23 cellular contexts compared by ENCODE assay signal in the genomic region with DNA sequence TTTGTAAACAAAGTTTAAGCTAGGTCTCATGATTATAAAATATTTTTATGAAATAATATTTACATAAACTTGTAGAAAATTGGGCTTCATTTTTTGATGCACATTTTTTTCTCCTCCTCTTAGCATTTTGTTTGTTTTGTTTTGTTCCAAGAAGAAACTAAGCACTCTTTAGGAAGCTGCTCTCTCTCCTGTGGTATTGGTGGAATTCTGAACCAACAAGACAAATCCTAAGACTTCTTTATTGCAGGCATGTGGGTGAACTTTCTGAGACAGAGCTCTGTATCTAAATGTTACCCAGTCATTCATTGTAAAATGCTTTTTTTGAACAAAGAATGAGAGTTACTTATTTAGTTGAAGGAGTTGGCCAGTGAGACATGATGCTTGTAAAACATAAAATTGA. TPM values are rescaled to one million over a fixed set of nuclear protein-coding genes. Genes with fewer than 3 reads are reported as not detected.
A peak's percentile ranks its signal among the peaks of the same experiment; 100 is the strongest.
DNase-seq lines count a peak whose midpoint lies in the region; ATAC-seq and TF ChIP-seq lines count a peak whose summit lies in the region.
"Had no signal": no experiment of that assay in that cellular context is flagged by ENCODE, and none has a peak within 500 bp of the region (broad histone marks: within the 10 kb centered on the region; RNA-seq: fewer than 3 reads in every experiment).

No MANE protein-coding gene starts in this region.

- H3K79me2 ChIP-seq in fibroblast of lung (ENCODE audit: control insufficient read depth, insufficient read depth, low read length) (peaks cover 81% of the 10 kb centered on the region), OCI-LY7 (ENCODE audit: insufficient read depth, low read depth, low read length) (no peaks in the 10 kb centered on the region)

- POLR2A ChIA-PET in WTC11 (lab: Charles Lee), result no interaction called here
- POLR2A ChIA-PET in OCI-LY7 (lab: Charles Lee), result interaction anchor here (1.1 kb wide), 1 partner anchor 201 kb away, joined by 3 read pairs; no protein-coding TSS in a partner anchor

- CTCF ChIA-PET in WTC11 (lab: Charles Lee), result interaction anchor here (0.7 to 1.4 kb wide), 8 partner anchors 9 to 342 kb away, joined by 3 to 5 read pairs (median 4); a partner anchor contains a TSS
- CTCF ChIA-PET in OCI-LY7 (lab: Charles Lee; ENCODE audit: unreplicated experiment), result interaction anchor here (0.5 kb wide), 1 partner anchor 106 kb away, joined by 3 read pairs; no protein-coding TSS in a partner anchor
- CTCF ChIA-PET in activated naive CD4-positive, alpha-beta T cell treated with anti-CD3 and anti-CD28 coated beads, Interleukin-2, amount 10 ng/mL, durations not matched to agents 7 days and 5 days (lab: Charles Lee), result interaction anchor here (1.1 to 4.7 kb wide), 3 partner anchors 20 to 1227 kb away, joined by 4 to 23 read pairs (median 4); no protein-coding TSS in a partner anchor

- H3K27me3 ChIP-seq in fibroblast of lung (ENCODE audit: control insufficient read depth, insufficient read depth, low read length), result no peaks in the 10 kb centered on the region
- H3K27me3 ChIP-seq: heart right ventricle had no signal

- H3K27ac Mint-ChIP-seq in WTC11 (peak overlapping the region; percentile 65), osteocyte (ENCODE audit: unreplicated experiment) (peak overlapping the region; percentile 89)
- no peak overlapping the region for H3K27ac Mint-ChIP-seq in activated naive CD4-positive, alpha-beta T cell treated with anti-CD3 and anti-CD28 coated beads, Interleukin-2, amount 10 ng/mL, durations not matched to agents 7 days and 5 days
- H3K27ac Mint-ChIP-seq: CD14-positive monocyte; natural killer cell treated with Interleukin-12 subunit alpha and Interleukin-12 subunit beta and Interleukin-15 and Interleukin-18, amount 100 ng/mL, for 72 hours had no signal

- H3K27ac ChIP-seq in fibroblast of lung (ENCODE audit: insufficient read depth, low read length) (peak overlapping the region; percentile 63), OCI-LY7 (ENCODE audit: low read depth, low read length, poor library complexity, severe bottlenecking) (no peak overlapping the region)
- H3K27ac ChIP-seq: heart right ventricle had no signal

- intact Hi-C loops in OCI-LY7 (cut with micrococcal nuclease; ENCODE audit: unreplicated experiment), result no loop called here

- no peaks in the 10 kb centered on the region for H4K20me1 ChIP-seq in fibroblast of lung (ENCODE audit: control insufficient read depth, extremely low read depth, insufficient read depth, low read length)
- no peaks in the 10 kb centered on the region for H4K20me1 ChIP-seq in OCI-LY7 (ENCODE audit: insufficient read depth, low read length)

- no peaks in the 10 kb centered on the region for H3K9me2 ChIP-seq in OCI-LY7 (ENCODE audit: insufficient read depth, low read length)

- H2AFZ ChIP-seq in fibroblast of lung (ENCODE audit: low read length) (no peak overlapping the region), OCI-LY7 (ENCODE audit: low read length) (no peak overlapping the region)

- H3K4me1 ChIP-seq in fibroblast of lung (ENCODE audit: control insufficient read depth, extremely low read depth, insufficient read depth, low read length) (peaks cover 8% of the 10 kb centered on the region), OCI-LY7 (ENCODE audit: insufficient read depth, low read length, poor library complexity, severe bottlenecking) (no peaks in the 10 kb centered on the region)
- H3K4me1 ChIP-seq: heart right ventricle had no signal

- no peaks in the 10 kb centered on the region for H3K36me3 ChIP-seq in fibroblast of lung (ENCODE audit: control insufficient read depth, insufficient read depth, low read length)
- H3K36me3 ChIP-seq in OCI-LY7 (ENCODE audit: insufficient read depth, low read length), result no peaks in the 10 kb centered on the region
- H3K36me3 ChIP-seq: heart right ventricle had no signal

- no peak; the same call in 1 of the 2 replicates for ATAC-seq in WTC11
- ATAC-seq: esophagus mucosa; heart right ventricle; K562; natural killer cell treated with Interleukin-12 subunit alpha and Interleukin-12 subunit beta and Interleukin-15 and Interleukin-18, amount 100 ng/mL, for 72 hours had no signal

- H3K27me3 Mint-ChIP-seq in WTC11 (ENCODE audit: low read depth) (no peaks in the 10 kb centered on the region), osteocyte (ENCODE audit: unreplicated experiment) (no peaks in the 10 kb centered on the region)
- no peaks in the 10 kb centered on the region for H3K27me3 Mint-ChIP-seq in activated naive CD4-positive, alpha-beta T cell treated with anti-CD3 and anti-CD28 coated beads, Interleukin-2, amount 10 ng/mL, durations not matched to agents 7 days and 5 days
- H3K27me3 Mint-ChIP-seq: natural killer cell treated with Interleukin-12 subunit alpha and Interleukin-12 subunit beta and Interleukin-15 and Interleukin-18, amount 100 ng/mL, for 72 hours had no signal

- DNase-seq in EH (ENCODE audit: low read depth), result peak; percentile 67
- DNase-seq in WTC11 (ENCODE audit: low spot score), result no peak
- DNase-seq in fibroblast of lung (ENCODE audit: low read depth in 2 of 2), result peak in 1 of 2 donors; percentile 28
- DNase-seq in osteocyte (ENCODE audit: extremely low spot score, unreplicated experiment), result no peak
- DNase-seq in NCI-H526 (lab: John Stamatoyannopoulos, UW), result no peak
- DNase-seq in OCI-LY7 (ENCODE audit: low spot score), result no peak
- DNase-seq in activated naive CD4-positive, alpha-beta T cell treated with anti-CD3 and anti-CD28 coated beads, Interleukin-2, amount 10 ng/mL, durations not matched to agents 7 days and 5 days, result no peak
- DNase-seq in A172 (ENCODE audit: low spot score), result no peak
- DNase-seq: ACHN; central memory CD4-positive, alpha-beta T cell; DMS153; effector CD4-positive, alpha-beta T cell; heart right ventricle; MV-4-11; NCI-H2029; NCI-H446; NK-92 treated with Interleukin-12 subunit alpha and Interleukin-12 subunit beta, amount 100 ng/mL, for 24 hours; stimulated activated CD4-positive, alpha-beta T cell treated with anti-CD3 and anti-CD28 coated beads, Interleukin-4, amount 100 ng/mL, for 24 hours had no signal

- peaks cover 6% of the 10 kb centered on the region; the same call in 1 of the 2 replicates for H3K36me3 Mint-ChIP-seq in WTC11
- H3K36me3 Mint-ChIP-seq in osteocyte (ENCODE audit: unreplicated experiment), result peaks cover 12% of the 10 kb centered on the region
- H3K36me3 Mint-ChIP-seq in activated naive CD4-positive, alpha-beta T cell treated with anti-CD3 and anti-CD28 coated beads, Interleukin-2, amount 10 ng/mL, durations not matched to agents 7 days and 5 days, result no peaks in the 10 kb centered on the region
- H3K36me3 Mint-ChIP-seq: CD14-positive monocyte; natural killer cell treated with Interleukin-12 subunit alpha and Interleukin-12 subunit beta and Interleukin-15 and Interleukin-18, amount 100 ng/mL, for 72 hours had no signal

- H3K4me3 Mint-ChIP-seq in WTC11 (no peak overlapping the region), osteocyte (ENCODE audit: unreplicated experiment) (peak overlapping the region; percentile 66)
- no peak overlapping the region for H3K4me3 Mint-ChIP-seq in activated naive CD4-positive, alpha-beta T cell treated with anti-CD3 and anti-CD28 coated beads, Interleukin-2, amount 10 ng/mL, durations not matched to agents 7 days and 5 days
- H3K4me3 Mint-ChIP-seq: natural killer cell treated with Interleukin-12 subunit alpha and Interleukin-12 subunit beta and Interleukin-15 and Interleukin-18, amount 100 ng/mL, for 72 hours had no signal

- TF ChIP-seq CTCF in WTC11 (IDR thresholded peaks at IDR 0.05) (no peak), fibroblast of lung (conservative IDR thresholded peaks at IDR 0.05 in 1 of 2, IDR thresholded peaks at IDR 0.05 in 1 of 2; ENCODE audit: low read depth in 1 of 2, low read length in 2 of 2) (no peak), osteocyte (IDR thresholded peaks at IDR 0.05) (no peak), OCI-LY7 (conservative IDR thresholded peaks at IDR 0.05; ENCODE audit: low read length) (no peak)

- H3K9ac ChIP-seq in fibroblast of lung (ENCODE audit: insufficient read depth, low read length), result no peak overlapping the region

- no TSS peak for BruUV-seq in OCI-LY7 (replicated peaks; lab: Mats Ljungman, UMichigan)

- H3K4me2 ChIP-seq in fibroblast of lung (ENCODE audit: extremely low read depth, insufficient read depth, low read length), result peak overlapping the region; percentile 90
- no peak overlapping the region for H3K4me2 ChIP-seq in OCI-LY7 (ENCODE audit: low read length)

- H3K4me1 Mint-ChIP-seq in WTC11 (peaks cover 25% of the 10 kb centered on the region), osteocyte (ENCODE audit: unreplicated experiment) (peaks cover 70% of the 10 kb centered on the region)
- H3K4me1 Mint-ChIP-seq in activated naive CD4-positive, alpha-beta T cell treated with anti-CD3 and anti-CD28 coated beads, Interleukin-2, amount 10 ng/mL, durations not matched to agents 7 days and 5 days, result no peaks in the 10 kb centered on the region

- H3K9me3 Mint-ChIP-seq in WTC11 (peaks cover 8% of the 10 kb centered on the region), osteocyte (ENCODE audit: unreplicated experiment) (no peaks in the 10 kb centered on the region)
- H3K9me3 Mint-ChIP-seq in activated naive CD4-positive, alpha-beta T cell treated with anti-CD3 and anti-CD28 coated beads, Interleukin-2, amount 10 ng/mL, durations not matched to agents 7 days and 5 days, result no peaks in the 10 kb centered on the region
- H3K9me3 Mint-ChIP-seq: natural killer cell treated with Interleukin-12 subunit alpha and Interleukin-12 subunit beta and Interleukin-15 and Interleukin-18, amount 100 ng/mL, for 72 hours had no signal

- H3K9me3 ChIP-seq in fibroblast of lung (ENCODE audit: control insufficient read depth, insufficient read depth, low read depth, low read length) (no peaks in the 10 kb centered on the region), OCI-LY7 (ENCODE audit: low read length) (no peaks in the 10 kb centered on the region)
- H3K9me3 ChIP-seq: heart right ventricle had no signal

- H3K4me3 ChIP-seq in fibroblast of lung (replicated peaks in 1 of 4; ENCODE audit: control extremely low read depth in 1 of 4, insufficient read depth in 1 of 4, low read depth in 3 of 4, low read length in 4 of 4) (peak overlapping the region in 2 of 4 experiments; percentile 38 to 41), OCI-LY7 (ENCODE audit: low read depth, low read length, poor library complexity, severe bottlenecking) (no peak overlapping the region)
- H3K4me3 ChIP-seq: K562, skin epidermis had no signal

TF ChIP-seq in WTC11, 78 proteins besides CTCF, POLR2A, EP300 and RAD21:
- no peak for TF ChIP-seq ZNF263 (CRISPR knock-in tag; IDR thresholded peaks at IDR 0.05; ENCODE audit: low read depth)

RNA-seq across cellular contexts. Expression of a gene that starts 39.3 kb away (rescaled TPM):
- total RNA-seq in WTC11 (2021) (15.6 to 18.5 TPM (median 17.4 TPM) in 3 replicates), fibroblast of lung (75.5 and 226 TPM in 2 replicates), osteocyte (213 and 239 TPM in 2 replicates), OCI-LY7 (2022) (25.4 and 33.6 TPM in 2 replicates)
- 71.9 and 116 TPM in 2 replicates for polyA plus RNA-seq in fibroblast of lung
- polyA plus RNA-seq in fibroblast of lung (2012), result 176 and 211 TPM in 2 replicates
- polyA minus RNA-seq in fibroblast of lung (ENCODE audit: low replicate concordance), result 202 and 210 TPM in 2 replicates
- 21.4 and 33.6 TPM in 2 replicates for total RNA-seq in OCI-LY7 (2014; rRNA removed; shearing (Covaris generic))
- total RNA-seq in A172 (2014; rRNA removed; shearing (Covaris generic)), result 155 and 215 TPM in 2 replicates
